Comparison of ENCODE assay signal across 10 cellular contexts in genomic region chr3:31377045-31377642, GRCh38.
DNase-seq lines count a peak whose midpoint lies in the region; ATAC-seq, FAIRE-seq and TF ChIP-seq lines count a peak whose summit lies in the region.
"Had no signal": no experiment of that assay in that cellular context is flagged by ENCODE, and none has a peak within 500 bp of the region (broad histone marks: within the 10 kb centered on the region; RNA-seq: fewer than 3 reads in every experiment).

No MANE protein-coding gene starts in this region.

- H3K9ac ChIP-seq in fibroblast of lung (ENCODE audit: insufficient read depth, low read length) = no peak overlapping the region

- H3K79me2 ChIP-seq in fibroblast of lung (ENCODE audit: control insufficient read depth, insufficient read depth, low read length) = no peaks in the 10 kb centered on the region

- no peaks in the 10 kb centered on the region for H3K9me3 Mint-ChIP-seq in type B pancreatic cell
- H3K9me3 Mint-ChIP-seq: activated B cell treated with CpG ODN at 0.5 μM for 24 hours had no signal

- TF ChIP-seq POLR2A in GM12891 (IDR thresholded peaks at IDR 0.05; ENCODE audit: low read depth, low read length) = no peak

- no peak overlapping the region for H3K4me3 Mint-ChIP-seq in type B pancreatic cell
- H3K4me3 Mint-ChIP-seq: activated B cell treated with CpG ODN at 0.5 μM for 24 hours had no signal

- H3K4me1 ChIP-seq in RWPE2 (ENCODE audit: insufficient read depth, poor library complexity, severe bottlenecking) (peaks cover 10% of the 10 kb centered on the region), fibroblast of lung (ENCODE audit: control insufficient read depth, extremely low read depth, insufficient read depth, low read length) (peaks cover 2% of the 10 kb centered on the region)

- H3K9me3 ChIP-seq in RWPE2 (ENCODE audit: severe bottlenecking) (no peaks in the 10 kb centered on the region), fibroblast of lung (ENCODE audit: control insufficient read depth, insufficient read depth, low read depth, low read length) (no peaks in the 10 kb centered on the region)

- no peak for TF ChIP-seq CTCF in RWPE2 (IDR thresholded peaks at IDR 0.05; ENCODE audit: poor library complexity, severe bottlenecking)
- TF ChIP-seq CTCF in fibroblast of lung (conservative IDR thresholded peaks at IDR 0.05 in 1 of 2, IDR thresholded peaks at IDR 0.05 in 1 of 2; ENCODE audit: low read depth in 1 of 2, low read length in 2 of 2) = no peak
- TF ChIP-seq CTCF in type B pancreatic cell (conservative IDR thresholded peaks at IDR 0.05) = no peak

- H3K4me3 ChIP-seq in RWPE2 (ENCODE audit: severe bottlenecking) = no peak overlapping the region
- no peak overlapping the region for H3K4me3 ChIP-seq in fibroblast of lung (replicated peaks in 1 of 4; ENCODE audit: control extremely low read depth in 1 of 4, insufficient read depth in 1 of 4, low read depth in 3 of 4, low read length in 4 of 4)

- no peaks in the 10 kb centered on the region for H4K20me1 ChIP-seq in fibroblast of lung (ENCODE audit: control insufficient read depth, extremely low read depth, insufficient read depth, low read length)

- peak overlapping the region; percentile 6 for H3K27ac Mint-ChIP-seq in type B pancreatic cell
- H3K27ac Mint-ChIP-seq: activated B cell treated with CpG ODN at 0.5 μM for 24 hours had no signal

- no peak overlapping the region for H3K4me2 ChIP-seq in fibroblast of lung (ENCODE audit: extremely low read depth, insufficient read depth, low read length)

- peak; percentile 100 for ATAC-seq in RWPE2 (ENCODE audit: low read depth)

- H3K27ac ChIP-seq in RWPE2 (ENCODE audit: poor library complexity, severe bottlenecking) (no peak overlapping the region), fibroblast of lung (ENCODE audit: insufficient read depth, low read length) (no peak overlapping the region)

- no peak overlapping the region for H2AFZ ChIP-seq in fibroblast of lung (ENCODE audit: low read length)

- peak; percentile 20 for DNase-seq in activated naive CD4-positive, alpha-beta T cell treated with Interleukin-2 at 50 U/mL for 16 hours
- DNase-seq in activated naive CD4-positive, alpha-beta T cell (lab: John Stamatoyannopoulos, UW) = no peak
- DNase-seq in RWPE2 (ENCODE audit: low spot score) (no peak), fibroblast of lung (ENCODE audit: low read depth in 2 of 2) (peak; percentile 66 to 93), type B pancreatic cell (ENCODE audit: extremely low spot score, unreplicated experiment) (no peak), GM12891 (ENCODE audit: insufficient read length, low spot score) (no peak), NCI-H524 treated with DMSO at 0.1 percent for 48 hours (lab: John Stamatoyannopoulos, UW) (no peak), NCI-H1694 (lab: John Stamatoyannopoulos, UW) (no peak)
- DNase-seq: activated B cell treated with CpG ODN at 0.5 μM for 24 hours, MM.1S had no signal

- no peaks in the 10 kb centered on the region for H3K27me3 ChIP-seq in RWPE2 (ENCODE audit: insufficient read depth, poor library complexity, severe bottlenecking)
- H3K27me3 ChIP-seq in fibroblast of lung (ENCODE audit: control insufficient read depth, insufficient read depth, low read length) = no peaks in the 10 kb centered on the region

- no peaks in the 10 kb centered on the region for H3K36me3 Mint-ChIP-seq in type B pancreatic cell

- peaks cover 14% of the 10 kb centered on the region for H3K4me1 Mint-ChIP-seq in type B pancreatic cell (ENCODE audit: unreplicated experiment)
- H3K4me1 Mint-ChIP-seq: activated B cell treated with CpG ODN at 0.5 μM for 24 hours had no signal

- H3K27me3 Mint-ChIP-seq in type B pancreatic cell = peaks cover 3% of the 10 kb centered on the region

- no peak for FAIRE-seq in GM12891 (lab: Jason Lieb, UNC)

- H3K36me3 ChIP-seq in RWPE2 (ENCODE audit: low read depth) = no peaks in the 10 kb centered on the region
- H3K36me3 ChIP-seq in fibroblast of lung (ENCODE audit: control insufficient read depth, insufficient read depth, low read length) = no peaks in the 10 kb centered on the region

TF ChIP-seq in GM12891, 5 proteins besides CTCF, POLR2A, EP300 and RAD21:
- TF ChIP-seq PAX5 (IDR thresholded peaks at IDR 0.05; ENCODE audit: insufficient read depth, low read length, severe bottlenecking) = no peak
- TF ChIP-seq SPI1 (IDR thresholded peaks at IDR 0.05; ENCODE audit: low read depth, low read length) = no peak
- TF ChIP-seq POU2F2 (IDR thresholded peaks at IDR 0.05; ENCODE audit: low read depth, low read length) = no peak
- no peak for TF ChIP-seq POLR2AphosphoS5 (IDR thresholded peaks at IDR 0.05; ENCODE audit: low read depth, low read length)
- no peak for TF ChIP-seq TAF1 (IDR thresholded peaks at IDR 0.05; ENCODE audit: low read depth, low read length)

Comparison
In these comparisons a context has a peak if more than half of its experiments do, and no peak if none do; other contexts are left out.
1. DNase-seq: peak in activated naive CD4-positive, alpha-beta T cell treated with Interleukin-2 at 50 U/mL for 16 hours (single experiment) and fibroblast of lung (2 of 2); none in activated naive CD4-positive, alpha-beta T cell (0 of 4), RWPE2 (single experiment), type B pancreatic cell (single experiment), GM12891 (single experiment), NCI-H524 treated with DMSO at 0.1 percent for 48 hours (single experiment) and NCI-H1694 (single experiment).